ENCODE assay signal across 22 cellular contexts in the genomic region with DNA sequence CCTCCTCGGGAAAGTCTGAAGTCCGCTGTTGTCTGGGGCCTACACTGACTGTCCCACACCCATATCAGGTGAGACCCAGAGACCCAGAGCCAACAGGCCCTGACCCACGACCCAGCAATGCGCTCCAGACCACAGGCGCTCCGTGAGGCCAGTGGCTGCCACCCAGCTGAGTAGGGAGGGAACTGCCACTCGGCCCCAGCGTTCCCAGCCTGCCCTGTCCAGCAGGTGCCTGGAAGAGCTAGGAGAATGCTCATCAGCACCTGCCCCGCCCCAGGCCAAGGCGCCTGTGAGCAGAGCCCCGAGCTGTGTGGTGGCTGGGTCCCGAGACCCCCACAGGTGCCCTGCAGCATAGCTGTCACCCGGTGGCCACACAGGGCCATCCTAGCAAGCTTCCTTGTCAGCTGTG. TPM values are rescaled to one million over a fixed set of nuclear protein-coding genes. Genes with fewer than 3 reads are reported as not detected.
DNase-seq lines count a peak whose midpoint lies in the region; ATAC-seq, FAIRE-seq and TF ChIP-seq lines count a peak whose summit lies in the region.
"Had no signal": no experiment of that assay in that cellular context is flagged by ENCODE, and none has a peak within 500 bp of the region (broad histone marks: within the 10 kb centered on the region; RNA-seq: fewer than 3 reads in every experiment).

No MANE protein-coding gene starts in this region.

- no peak overlapping the region for H2BK5ac ChIP-seq in H1 (ENCODE audit: low read depth, low read length)

- H2BK120ac ChIP-seq in H1 (replicated peaks; ENCODE audit: low read depth, low read length): no peak overlapping the region

- no peak overlapping the region for H3K14ac ChIP-seq in H1 (ENCODE audit: insufficient read length)

- H2AFZ ChIP-seq in H1 (ENCODE audit: low read length): no peak overlapping the region

- H2BK12ac ChIP-seq in H1 (ENCODE audit: low read depth, low read length): no peak overlapping the region

- no peak for FAIRE-seq in H1 (lab: Jason Lieb, UNC)
- FAIRE-seq: GM18507 had no signal

- no peak overlapping the region for H4K91ac ChIP-seq in H1 (replicated peaks; ENCODE audit: insufficient read length, low read length)

- POLR2A ChIA-PET in H1 (lab: Charles Lee; ENCODE audit: partially characterized antibody): no interaction called here

- H3K4ac ChIP-seq in H1 (replicated peaks; ENCODE audit: insufficient read length, low read depth, low read length): no peak overlapping the region

- H4K8ac ChIP-seq in H1 (ENCODE audit: extremely low read depth, insufficient read depth, low read length): peak overlapping the region; percentile 47; the same call in 1 of the 2 replicates

- H3K56ac ChIP-seq in H1 (replicated peaks; ENCODE audit: insufficient read length, low read depth, low read length): no peak overlapping the region

- no peak for TF ChIP-seq RAD21 in H1 (IDR thresholded peaks at IDR 0.05 in 1 of 2, conservative IDR thresholded peaks at IDR 0.05 in 1 of 2; ENCODE audit: low read depth in 2 of 2, low read length in 2 of 2)

- H3K9me3 ChIP-seq in H1 (ENCODE audit: insufficient read depth in 2 of 2, low read depth in 1 of 2, low read length in 1 of 2) (peaks cover 0 to 7% of the 10 kb centered on the region in 2 experiments; a peak in 1 of 4 replicates), lower lobe of right lung (no peaks in the 10 kb centered on the region), uterus (no peaks in the 10 kb centered on the region)
- H3K9me3 ChIP-seq: breast epithelium, colonic mucosa, SK-N-SH had no signal

- no peak overlapping the region for H2BK20ac ChIP-seq in H1 (ENCODE audit: low read length)

- no peak overlapping the region for H3K23ac ChIP-seq in H1 (ENCODE audit: insufficient read length)

- H3K36me3 ChIP-seq in H1 (ENCODE audit: control insufficient read depth in 2 of 4, insufficient read depth in 4 of 4, low read length in 3 of 4) (peaks cover 0 to 6% (median 0%) of the 10 kb centered on the region in 4 experiments; a peak in 1 of 8 replicates), lower lobe of right lung (peaks cover 6% of the 10 kb centered on the region), uterus (no peaks in the 10 kb centered on the region)
- H3K36me3 ChIP-seq: breast epithelium, colonic mucosa had no signal

- no peak overlapping the region for H3K9ac ChIP-seq in H1 (replicated peaks in 1 of 4; ENCODE audit: extremely low read depth in 1 of 4, low read depth in 3 of 4, low read length in 3 of 4)
- H3K9ac ChIP-seq: SK-N-SH had no signal

- WGBS in H1 (ENCODE audit: extremely low coverage in 1 of 2, insufficient coverage in 1 of 2, insufficient read length in 1 of 2, insufficient replicate concordance in 2 of 2, low coverage in 1 of 2, low lambda C conversion rate in 2 of 2, missing lambda C conversion rate in 1 of 2), 2 experiments: 91% methylated on average over 11 of the region's 13 CpGs; no CpG with 5 or more reads in 1 of the 2 experiments

- H3K4me3 ChIP-seq in H1 (ENCODE audit: extremely low read depth in 1 of 4, insufficient read depth in 2 of 4, low read depth in 3 of 4, low read length in 4 of 4) (no peak overlapping the region), lower lobe of right lung (no peak overlapping the region), uterus (no peak overlapping the region)
- H3K4me3 ChIP-seq: colonic mucosa had no signal

- intact Hi-C loops in lower lobe of right lung (cut with DNase I) (no loop called here), uterus (cut with DNase I; ENCODE audit: low total_unique reads) (loop anchor here (5.0 kb wide), 1 partner anchor 78 kb away; the partner anchor contains the start of gene CTBP1)

- 0 out of 2 replicates have a peak, but pooled peaks have one; percentile 8 for TF ChIP-seq CTCF in LNCAP (IDR thresholded peaks at IDR 0.05)
- no peak for TF ChIP-seq CTCF in H1 (IDR thresholded peaks at IDR 0.05; ENCODE audit: control extremely low read depth in 1 of 3, insufficient read depth in 1 of 3, low read depth in 1 of 3, low read length in 3 of 3)
- TF ChIP-seq CTCF in lower lobe of right lung (IDR thresholded peaks at IDR 0.05): no peak
- TF ChIP-seq CTCF in uterus (IDR thresholded peaks at IDR 0.05): no peak
- TF ChIP-seq CTCF in GM20000 (IDR thresholded peaks at IDR 0.05; ENCODE audit: extremely low read depth, missing control alignments): no peak
- TF ChIP-seq CTCF in GM10266 (IDR thresholded peaks at IDR 0.05; ENCODE audit: control insufficient read depth, insufficient read depth, low read depth, missing control alignments): no peak

- no peak overlapping the region for H3K4me2 ChIP-seq in H1 (ENCODE audit: insufficient read depth in 1 of 2, low read depth in 2 of 2, low read length in 2 of 2)
- H3K4me2 ChIP-seq: SK-N-SH had no signal

- ATAC-seq in lower lobe of right lung: no peak
- no peak for ATAC-seq in GM18502 (IDR thresholded peaks at IDR 0.05; ENCODE audit: poor library complexity, unreplicated experiment)
- ATAC-seq: activated T-cell treated with anti-CD3 and anti-CD28 coated beads, Interleukin-2, amount 50 U/mL, for 72 hours; stimulated activated memory B cell treated with anti-CD40 and anti-IgM and Interleukin-4, amounts not matched to agents 10 μg/mL and 1 μg/mL and 100 μg/mL, for 72 hours had no signal

- H3K79me2 ChIP-seq in H1 (ENCODE audit: control insufficient read depth in 1 of 2, insufficient read depth in 2 of 2, low read length in 2 of 2): no peaks in the 10 kb centered on the region

- TF ChIP-seq POLR2A in H1 (IDR thresholded peaks at IDR 0.05; ENCODE audit: control extremely low read depth in 1 of 2, low read depth in 2 of 2, low read length in 2 of 2) (no peak), uterus (IDR thresholded peaks at IDR 0.05) (no peak)

- CTCF ChIA-PET in H1 (lab: Charles Lee; ENCODE audit: partially characterized antibody): interaction anchor here (1.2 to 1.4 kb wide), 2 partner anchors 22 to 178 kb away, joined by 3 read pairs; no protein-coding TSS in a partner anchor

- H3K27me3 ChIP-seq in H1 (replicated peaks in 1 of 4; ENCODE audit: control insufficient read depth in 3 of 4, extremely low read depth in 1 of 4, insufficient read depth in 3 of 4, low read length in 3 of 4): peaks cover 47 to 65% (median 64%) of the 10 kb centered on the region in 4 experiments
- peaks cover 43% of the 10 kb centered on the region for H3K27me3 ChIP-seq in lower lobe of right lung (ENCODE audit: low read depth)
- H3K27me3 ChIP-seq in uterus: no peaks in the 10 kb centered on the region

- H3K23me2 ChIP-seq in H1 (ENCODE audit: low read depth, low read length): peaks cover 11% of the 10 kb centered on the region; the same call in 1 of the 2 replicates

- no peak for TF ChIP-seq EP300 in H1 (IDR thresholded peaks at IDR 0.05; ENCODE audit: borderline replicate concordance in 1 of 2, low read depth in 2 of 2, low read length in 2 of 2)

- H3K18ac ChIP-seq in H1 (ENCODE audit: extremely low read depth, low read length): no peak overlapping the region

- DNase-seq in H1 (ENCODE audit: low read depth in 1 of 2, low spot score in 2 of 2) (no peak), lower lobe of right lung (peak; percentile 44), uterus (no peak), GM20000 (ENCODE audit: low spot score) (no peak), GM10266 (ENCODE audit: extremely low spot score) (no peak)
- DNase-seq: activated CD4-positive, alpha-beta T cell treated with anti-CD3 and anti-CD28 coated beads, Interleukin-2, amount 10 ng/mL, durations not matched to agents 24 days and 14 days; activated naive CD4-positive, alpha-beta T cell treated with anti-CD3 and anti-CD28 coated beads, Interleukin-2, amount 10 ng/mL, durations not matched to agents 7 days and 5 days; amniotic stem cell; colonic mucosa; DMS153; NCI-H1694 treated with DMSO at 0.1 percent for 48 hours; NCI-H69; SK-N-SH; stimulated activated CD4-positive, alpha-beta T cell treated with anti-CD3 and anti-CD28 coated beads, Interleukin-4, amount 100 ng/mL, for 1 hour had no signal

- H3K27ac ChIP-seq in H1 (ENCODE audit: low read depth, low read length): no peak overlapping the region
- H3K27ac ChIP-seq in lower lobe of right lung: no peak overlapping the region
- H3K27ac ChIP-seq in uterus: peak overlapping the region; percentile 94 to 96
- H3K27ac ChIP-seq: colonic mucosa had no signal

- H3K4me1 ChIP-seq in H1 (replicated peaks in 1 of 4; ENCODE audit: control insufficient read depth in 3 of 4, insufficient read depth in 4 of 4, low read length in 3 of 4) (peaks cover 0 to 16% (median 6%) of the 10 kb centered on the region in 4 experiments; a peak in 5 of 7 replicates), lower lobe of right lung (peaks cover 43% of the 10 kb centered on the region), uterus (peaks cover 7 to 19% of the 10 kb centered on the region in 2 donors)

- peaks cover 7 to 22% of the 10 kb centered on the region in 2 experiments for H4K20me1 ChIP-seq in H1 (replicated peaks in 1 of 2; ENCODE audit: control insufficient read depth in 1 of 2, insufficient read depth in 2 of 2, low read length in 2 of 2)

- H3K79me1 ChIP-seq in H1 (ENCODE audit: low read depth, low read length): no peaks in the 10 kb centered on the region

- no peak overlapping the region for H2BK15ac ChIP-seq in H1 (ENCODE audit: low read length)

- H2AK5ac ChIP-seq in H1 (ENCODE audit: low read depth, low read length): no peak overlapping the region

- no peak overlapping the region for H4K5ac ChIP-seq in H1 (ENCODE audit: insufficient read length, low read depth, low read length)

RNA-seq across cellular contexts. Expression of gene SPON2, which starts 2.7 kb away (rescaled TPM):
- total RNA-seq in H1 (2021; fragmentation: NEBNext Ultra II Directional; extraction: Animal tissue kit (Norgen Biotek cat#: 25700)): 2.8 and 3.2 TPM in 2 replicates
- 2.8 and 5.2 TPM in 2 replicates for polyA plus RNA-seq in H1 (2011; rRNA removed)
- polyA plus RNA-seq in H1 (2011; cell fraction: cytosol; rRNA removed): 3.7 TPM
- 16.5 TPM for polyA plus RNA-seq in H1 (2011; cell fraction: nucleus; rRNA removed)
- 1.8 to 3.9 TPM (median 3.1 TPM) in 4 replicates for polyA plus RNA-seq in H1 (2012, experiment 1 of 2)
- polyA plus RNA-seq in H1 (2012, experiment 2 of 2): 2.1 TPM
- 4.0 TPM for polyA plus RNA-seq in H1 (2013, experiment 1 of 2)
- polyA plus RNA-seq in H1 (2013, experiment 2 of 2): 3.3 TPM
- 0.15 and 0.79 TPM in 2 replicates for polyA minus RNA-seq in H1 (2011; rRNA and poly(A)+ RNA removed)
- 4.3 TPM for polyA minus RNA-seq in H1 (2011; cell fraction: cytosol; rRNA and poly(A)+ RNA removed)
- 5.1 TPM for polyA minus RNA-seq in H1 (2011; cell fraction: nucleus; rRNA and poly(A)+ RNA removed)
- total RNA-seq in lower lobe of right lung (32.0 TPM), uterus (100 to 1,000 TPM in 2 of 4 donors, 10 to 100 TPM in 2; 60.6 to 262 (median 115) TPM)

RNA-seq across cellular contexts. Expression of gene RNF212, which starts 56.3 kb away (rescaled TPM):
- total RNA-seq in H1 (2021; fragmentation: NEBNext Ultra II Directional; extraction: Animal tissue kit (Norgen Biotek cat#: 25700)): 3.4 and 3.9 TPM in 2 replicates
- polyA plus RNA-seq in H1 (2011; rRNA removed): 3.7 and 5.4 TPM in 2 replicates
- polyA plus RNA-seq in H1 (2011; cell fraction: cytosol; rRNA removed): 4.5 TPM
- 8.3 TPM for polyA plus RNA-seq in H1 (2011; cell fraction: nucleus; rRNA removed)
- 4.8 to 8.3 TPM (median 7.1 TPM) in 4 replicates for polyA plus RNA-seq in H1 (2012, experiment 1 of 2)
- 3.2 TPM for polyA plus RNA-seq in H1 (2012, experiment 2 of 2)
- 5.7 TPM for polyA plus RNA-seq in H1 (2013, experiment 1 of 2)
- 6.7 TPM for polyA plus RNA-seq in H1 (2013, experiment 2 of 2)
- 0.82 and 4.0 TPM in 2 replicates for polyA minus RNA-seq in H1 (2011; rRNA and poly(A)+ RNA removed)
- polyA minus RNA-seq in H1 (2011; cell fraction: cytosol; rRNA and poly(A)+ RNA removed): 4.0 TPM
- 4.8 TPM for polyA minus RNA-seq in H1 (2011; cell fraction: nucleus; rRNA and poly(A)+ RNA removed)
- total RNA-seq in lower lobe of right lung: 6.8 TPM
- 10 to 100 TPM in 1 of 4 donors, 1 to 10 TPM in 2, under 1 TPM in 1; 0.77 to 13.5 (median 5.2) TPM for total RNA-seq in uterus
- total RNA-seq: H4, RPMI7951 had no signal

Comparison
In these comparisons a context has a peak if more than half of its experiments do, and no peak if none do; other contexts are left out.
1. H3K27ac ChIP-seq: peak in uterus (2 of 2); none in H1 (single experiment) and lower lobe of right lung (single experiment).